Comparison of ENCODE assay signal across 1 cellular context in genomic region chr21:31725202-31725840, GRCh38.
TF ChIP-seq lines count a peak whose summit lies in the region.

No MANE protein-coding gene starts in this region.

TF ChIP-seq in SK-N-SH, 30 proteins besides CTCF, POLR2A, EP300 and RAD21 (continued from another document):
- TF ChIP-seq USF1 (IDR thresholded peaks at IDR 0.05; ENCODE audit: borderline replicate concordance, low read depth): no peak
- TF ChIP-seq SIN3A (IDR thresholded peaks at IDR 0.05; ENCODE audit: borderline replicate concordance, low read depth, low read length): no peak
- no peak for TF ChIP-seq FOXM1 (IDR thresholded peaks at IDR 0.05; ENCODE audit: low read depth)
